Comparison of ENCODE assay signal across 8 cellular contexts in the genomic region with DNA sequence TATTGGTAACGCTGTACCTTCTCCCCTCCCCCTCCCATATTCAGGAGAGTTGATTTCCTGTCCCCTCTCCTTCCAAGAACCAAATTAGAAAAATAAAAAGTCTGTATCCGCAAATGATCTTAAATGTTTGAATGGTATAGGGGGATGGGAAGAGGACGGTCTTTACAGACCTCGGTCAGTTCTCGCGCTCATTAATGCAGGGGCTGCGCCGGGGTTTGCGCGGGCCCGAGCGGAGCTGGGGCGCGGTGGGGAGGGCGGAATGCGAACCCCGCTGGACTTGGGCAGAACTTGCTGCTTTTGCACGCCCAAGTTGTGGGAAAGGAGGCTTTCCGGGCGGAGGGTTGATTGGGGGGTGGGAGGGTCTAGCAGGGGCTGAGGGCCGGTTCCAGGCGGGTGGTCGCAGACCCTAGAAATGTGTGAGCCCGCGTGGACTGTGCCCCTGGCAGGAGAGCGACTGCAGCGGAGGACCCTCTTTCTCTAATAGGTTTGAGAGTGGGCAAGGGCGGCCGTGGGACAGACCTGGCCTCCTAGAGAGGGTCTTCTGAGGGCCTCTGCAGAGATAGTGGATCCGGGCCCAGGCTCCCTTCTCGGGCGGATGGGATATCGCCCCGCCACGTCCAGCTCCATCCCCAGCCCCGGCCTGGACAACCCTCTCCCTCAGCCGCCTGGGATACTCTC. TPM values are rescaled to one million over a fixed set of nuclear protein-coding genes. Genes with fewer than 3 reads are reported as not detected.
A peak's percentile ranks its signal among the peaks of the same experiment; 100 is the strongest.
DNase-seq lines count a peak whose midpoint lies in the region; FAIRE-seq and TF ChIP-seq lines count a peak whose summit lies in the region.

No MANE protein-coding gene starts in this region.

- TF ChIP-seq CTCF in HFF-Myc (IDR thresholded peaks at IDR 0.05; ENCODE audit: low read depth, low read length, missing control alignments) (no peak), cardiac fibroblast (IDR thresholded peaks at IDR 0.05; ENCODE audit: low read depth, low read length) (no peak), kidney epithelial cell (IDR thresholded peaks at IDR 0.05; ENCODE audit: insufficient read depth, low read length, poor library complexity, severe bottlenecking) (no peak)

- H3K4me3 ChIP-seq in HFF-Myc (replicated peaks; ENCODE audit: low read depth, low read length) (peak overlapping the region; percentile 95), cardiac fibroblast (replicated peaks in 1 of 2; ENCODE audit: low read depth in 2 of 2, low read length in 2 of 2) (peak overlapping the region; percentile 83 to 92), kidney epithelial cell (ENCODE audit: low read depth, low read length) (peak overlapping the region; percentile 69), skeletal muscle satellite cell (ENCODE audit: low read length) (peak overlapping the region; percentile 71)

- peak overlapping the region; percentile 78 for H3K4me2 ChIP-seq in skeletal muscle satellite cell (ENCODE audit: low read length)

- no peak for TF ChIP-seq POLR2A in GM12891 (IDR thresholded peaks at IDR 0.05; ENCODE audit: low read depth, low read length)

- no peaks in the 10 kb centered on the region for H3K9me3 ChIP-seq in skeletal muscle satellite cell (replicated peaks; ENCODE audit: low read length)

- FAIRE-seq in GM12891 (lab: Jason Lieb, UNC), result no peak

- DNase-seq in HFF-Myc (ENCODE audit: extremely low read depth, low read depth), result no peak
- peak; percentile 48 to 58 for DNase-seq in cardiac fibroblast (ENCODE audit: low read depth in 2 of 2)
- no peak for DNase-seq in kidney epithelial cell (ENCODE audit: low read depth)
- no peak for DNase-seq in GM03348 (ENCODE audit: low spot score)
- no peak for DNase-seq in hippocampal formation (lab: John Stamatoyannopoulos, UW)
- DNase-seq in GM12891 (ENCODE audit: insufficient read length, low spot score), result no peak
- DNase-seq in HPDE6-E6E7 (ENCODE audit: extremely low spot score), result no peak

- H3K9ac ChIP-seq in skeletal muscle satellite cell (ENCODE audit: low read depth, low read length), result peak overlapping the region; percentile 85

- no peaks in the 10 kb centered on the region for H3K27me3 ChIP-seq in kidney epithelial cell (ENCODE audit: control insufficient read depth, insufficient read depth, low read length)
- no peaks in the 10 kb centered on the region for H3K27me3 ChIP-seq in skeletal muscle satellite cell (ENCODE audit: control insufficient read depth, insufficient read depth, low read length)

- H3K36me3 ChIP-seq in kidney epithelial cell (ENCODE audit: control insufficient read depth, insufficient read depth, low read length) (no peaks in the 10 kb centered on the region), skeletal muscle satellite cell (ENCODE audit: insufficient read depth, low read length) (peaks cover 75% of the 10 kb centered on the region)

- H3K4me1 ChIP-seq in skeletal muscle satellite cell (ENCODE audit: control insufficient read depth, insufficient read depth, low read length), result peaks cover 33% of the 10 kb centered on the region

TF ChIP-seq in GM12891, 5 proteins besides CTCF, POLR2A, EP300 and RAD21:
- TF ChIP-seq POU2F2 (IDR thresholded peaks at IDR 0.05; ENCODE audit: low read depth, low read length) (no peak), TAF1 (IDR thresholded peaks at IDR 0.05; ENCODE audit: low read depth, low read length) (no peak), PAX5 (IDR thresholded peaks at IDR 0.05; ENCODE audit: insufficient read depth, low read length, severe bottlenecking) (no peak), POLR2AphosphoS5 (IDR thresholded peaks at IDR 0.05; ENCODE audit: low read depth, low read length) (no peak), SPI1 (IDR thresholded peaks at IDR 0.05; ENCODE audit: low read depth, low read length) (no peak)

RNA-seq across cellular contexts. Expression of gene NR2F2, which starts 11.1 kb away (rescaled TPM):
- 19.1 and 22.9 TPM in 2 replicates for total RNA-seq in kidney epithelial cell
- total RNA-seq in skeletal muscle satellite cell (2012; rRNA removed), result 9.9 and 10.0 TPM in 2 replicates
- polyA plus RNA-seq in GM12891 (2012; ENCODE audit: low read depth, missing spikeins), result 14.7 TPM

Comparison
In these comparisons a context has a peak if more than half of its experiments do, and no peak if none do; other contexts are left out.
1. DNase-seq: peak in cardiac fibroblast (2 of 2); none in HFF-Myc (single experiment), kidney epithelial cell (single experiment), GM03348 (single experiment), hippocampal formation (0 of 2), GM12891 (single experiment) and HPDE6-E6E7 (single experiment).
2. Peak in every context shown above with its lines, with median percentiles within 50 percentile points of each other: H3K4me3 ChIP-seq.